Comparison of ENCODE assay signal across 7 cellular contexts in genomic region chr5:175478008-175478383, GRCh38. TPM values are rescaled to one million over a fixed set of nuclear protein-coding genes. Genes with fewer than 3 reads are reported as not detected.
A peak's percentile ranks its signal among the peaks of the same experiment; 100 is the strongest.
DNase-seq lines count a peak whose midpoint lies in the region; ATAC-seq and TF ChIP-seq lines count a peak whose summit lies in the region.

No MANE protein-coding gene starts in this region.

- TF ChIP-seq CTCF in GM23338 (conservative IDR thresholded peaks at IDR 0.05; ENCODE audit: low read depth in 2 of 2) (no peak), WI38 (IDR thresholded peaks at IDR 0.05; ENCODE audit: low read depth, low read length) (no peak), hepatocyte (IDR thresholded peaks at IDR 0.05; ENCODE audit: poor library complexity) (no peak), smooth muscle cell (IDR thresholded peaks at IDR 0.05; ENCODE audit: borderline replicate concordance, insufficient read depth, poor library complexity, severe bottlenecking) (no peak)

- peak overlapping the region; percentile 69 for H3K9ac ChIP-seq in smooth muscle cell (ENCODE audit: low read depth)

- DNase-seq in GM23338 (ENCODE audit: low spot score) (no peak), hepatocyte (ENCODE audit: low spot score) (no peak), smooth muscle cell (lab: John Stamatoyannopoulos, UW; ENCODE audit: unreplicated experiment) (no peak), G401 (ENCODE audit: low spot score) (no peak), NCI-H187 treated with DMSO at 0.1 percent for 48 hours (lab: John Stamatoyannopoulos, UW) (no peak), T-helper 9 cell (no peak)

- no peaks in the 10 kb centered on the region for H3K36me3 ChIP-seq in GM23338 (ENCODE audit: insufficient read depth)
- H3K36me3 ChIP-seq in hepatocyte (replicated peaks; ENCODE audit: insufficient read depth, low read depth): no peaks in the 10 kb centered on the region
- no peaks in the 10 kb centered on the region for H3K36me3 ChIP-seq in smooth muscle cell (ENCODE audit: low read depth)

- peaks cover 29% of the 10 kb centered on the region for H3K4me1 Mint-ChIP-seq in GM23338

- peaks cover 26% of the 10 kb centered on the region for H3K27me3 ChIP-seq in GM23338 (ENCODE audit: insufficient read depth)
- H3K27me3 ChIP-seq in hepatocyte: no peaks in the 10 kb centered on the region
- H3K27me3 ChIP-seq in smooth muscle cell (ENCODE audit: low read depth): no peaks in the 10 kb centered on the region

- H3K27ac ChIP-seq in GM23338 (ENCODE audit: low read depth): no peak overlapping the region
- peak overlapping the region; percentile 92 for H3K27ac ChIP-seq in hepatocyte
- no peak overlapping the region for H3K27ac ChIP-seq in smooth muscle cell (ENCODE audit: low read depth)

- no peaks in the 10 kb centered on the region for H3F3A ChIP-seq in GM23338 (replicated peaks; ENCODE audit: low read depth)
- H3F3A ChIP-seq in smooth muscle cell (ENCODE audit: low read depth): no peaks in the 10 kb centered on the region

- H3K9me3 ChIP-seq in hepatocyte (ENCODE audit: low read depth) (no peaks in the 10 kb centered on the region), smooth muscle cell (replicated peaks; ENCODE audit: low read depth) (no peaks in the 10 kb centered on the region)

- H3K79me2 ChIP-seq in GM23338 (replicated peaks; ENCODE audit: insufficient read depth): peaks cover 40% of the 10 kb centered on the region
- H3K79me2 ChIP-seq in hepatocyte: peaks cover 45% of the 10 kb centered on the region
- peaks cover 46% of the 10 kb centered on the region for H3K79me2 ChIP-seq in smooth muscle cell (ENCODE audit: low read depth)

- peak overlapping the region; percentile 79 for H3K4me3 Mint-ChIP-seq in GM23338

- H3K4me2 ChIP-seq in GM23338 (peak overlapping the region; percentile 98), hepatocyte (peak overlapping the region; percentile 85), smooth muscle cell (peak overlapping the region; percentile 86)

- H3K27ac Mint-ChIP-seq in GM23338: no peak overlapping the region

- in situ Hi-C loops in G401 (cut with HindIII; ENCODE audit: low sequenced_read_pairs): no loop called here

- H4K20me1 ChIP-seq in GM23338 (replicated peaks; ENCODE audit: insufficient read depth): peaks cover 34% of the 10 kb centered on the region
- H4K20me1 ChIP-seq in hepatocyte (ENCODE audit: insufficient read depth, poor library complexity, severe bottlenecking): peaks cover 2% of the 10 kb centered on the region
- H4K20me1 ChIP-seq in smooth muscle cell (ENCODE audit: low read depth): peaks cover 32% of the 10 kb centered on the region

- H3K27me3 Mint-ChIP-seq in GM23338 (ENCODE audit: insufficient read depth, low read depth, poor library complexity): peaks cover 16% of the 10 kb centered on the region

- ATAC-seq in GM23338: no peak

- H3K9me3 Mint-ChIP-seq in GM23338: no peaks in the 10 kb centered on the region

- H3K36me3 Mint-ChIP-seq in GM23338 (ENCODE audit: low read depth): peaks cover 29% of the 10 kb centered on the region

- H3K9me2 ChIP-seq in GM23338 (ENCODE audit: insufficient read depth): no peaks in the 10 kb centered on the region
- H3K9me2 ChIP-seq in hepatocyte (replicated peaks; ENCODE audit: insufficient read depth): no peaks in the 10 kb centered on the region

- H3K4me3 ChIP-seq in GM23338 (peak overlapping the region; percentile 94), WI38 (ENCODE audit: low read depth, low read length) (peak overlapping the region; percentile 93), hepatocyte (peak overlapping the region; percentile 96), smooth muscle cell (peak overlapping the region; percentile 62)

- peaks cover 17% of the 10 kb centered on the region for H3K4me1 ChIP-seq in GM23338 (ENCODE audit: insufficient read depth)
- peaks cover 13% of the 10 kb centered on the region for H3K4me1 ChIP-seq in hepatocyte (ENCODE audit: insufficient read depth)
- peaks cover 8% of the 10 kb centered on the region for H3K4me1 ChIP-seq in smooth muscle cell (ENCODE audit: low read depth)

- H2AFZ ChIP-seq in GM23338: peak overlapping the region; percentile 100
- peak overlapping the region; percentile 96 for H2AFZ ChIP-seq in hepatocyte
- H2AFZ ChIP-seq in smooth muscle cell (ENCODE audit: low read depth): peak overlapping the region; percentile 67

- WGBS in hepatocyte (ENCODE audit: low lambda C conversion rate, missing lambda C conversion rate): 10% methylated on average over 12 of the region's 12 CpGs
- WGBS in smooth muscle cell (ENCODE audit: low lambda C conversion rate): 6% methylated on average over 12 of the region's 12 CpGs

TF ChIP-seq in GM23338, 12 proteins besides CTCF, POLR2A, EP300 and RAD21 (continues in another document):
- TF ChIP-seq CREB1 (CRISPR knock-in tag; IDR thresholded peaks at IDR 0.05; ENCODE audit: low read depth): no peak
- TF ChIP-seq ETS1 (IDR thresholded peaks at IDR 0.05): no peak
- TF ChIP-seq EZH2 (IDR thresholded peaks at IDR 0.05; ENCODE audit: low read depth, unreplicated experiment): no peak
- no peak for TF ChIP-seq EZH2phosphoT487 (IDR thresholded peaks at IDR 0.05; ENCODE audit: unreplicated experiment)
- no peak for TF ChIP-seq NANOG (IDR thresholded peaks at IDR 0.05; ENCODE audit: borderline replicate concordance)
- TF ChIP-seq REST (IDR thresholded peaks at IDR 0.05; ENCODE audit: unreplicated experiment): no peak
- no peak for TF ChIP-seq STAT1 (IDR thresholded peaks at IDR 0.05; ENCODE audit: unreplicated experiment)
- TF ChIP-seq ZNF331 (CRISPR knock-in tag; IDR thresholded peaks at IDR 0.05; ENCODE audit: low read depth): no peak

RNA-seq across cellular contexts. Expression of gene SFXN1, which starts 0.4 kb away (rescaled TPM):
- 97.7 and 121 TPM in 2 replicates for total RNA-seq in GM23338 (2014; rRNA removed; shearing (Covaris generic))
- polyA plus RNA-seq in GM23338 (2016; fragmentation: Nextera tagmentation; extraction: Ambion mirVana) (39.8 and 44.0 TPM in 2 replicates), hepatocyte (57.0 and 60.0 TPM in 2 replicates), smooth muscle cell (63.9 and 65.6 TPM in 2 replicates)
- total RNA-seq in hepatocyte (82.4 and 110 TPM in 2 replicates), smooth muscle cell (136 and 142 TPM in 2 replicates)
- total RNA-seq in G401 (2014; rRNA removed; shearing (Covaris generic)): 107 and 206 TPM in 2 replicates

RNA-seq across cellular contexts. Expression of gene DRD1, which starts 34.0 kb away (rescaled TPM):
- 0.14 TPM in 1 of 2 replicates, not detected in the other for total RNA-seq in GM23338 (2014; rRNA removed; shearing (Covaris generic))
- polyA plus RNA-seq in GM23338 (2016; fragmentation: Nextera tagmentation; extraction: Ambion mirVana) (0.11 TPM in 1 of 2 replicates, not detected in the other), hepatocyte (0.25 and 0.33 TPM in 2 replicates), smooth muscle cell (0.32 and 0.93 TPM in 2 replicates)
- total RNA-seq in hepatocyte (0.80 and 1.2 TPM in 2 replicates), smooth muscle cell (0.67 and 1.3 TPM in 2 replicates)
- total RNA-seq in G401 (2014; rRNA removed; shearing (Covaris generic)): not detected in 2 replicates
